ENCODE assay signal across 8 cellular contexts in genomic region chr9:113657765-113658564, GRCh38.
DNase-seq lines count a peak whose midpoint lies in the region.

No MANE protein-coding gene starts in this region.

- DNase-seq in EL, result peak; percentile 85
- DNase-seq in GOT3 (lab: John Stamatoyannopoulos, UW), result peak; percentile 44
- DNase-seq in NAMALWA (ENCODE audit: low spot score), result peak; percentile 81
- peak; percentile 85 for DNase-seq in SK-N-DZ (ENCODE audit: low spot score)
- DNase-seq in activated naive CD4-positive, alpha-beta T cell treated with Interleukin-2 at 50 U/mL for 16 hours, result peak; percentile 81
- peak; percentile 87 for DNase-seq in glomerular visceral epithelial cell (ENCODE audit: extremely low spot score)
- peak; percentile 85 for DNase-seq in pons (ENCODE audit: low spot score)
- DNase-seq in ureter (ENCODE audit: low spot score), result peak; percentile 88

Comparison
In these comparisons a context has a peak if more than half of its experiments do, and no peak if none do; other contexts are left out.
1. Peak in every context shown above with its lines: DNase-seq.